ENCODE assay signal across 16 cellular contexts in genomic region chr11:12537778-12538401, GRCh38.
A peak's percentile ranks its signal among the peaks of the same experiment; 100 is the strongest.
DNase-seq lines count a peak whose midpoint lies in the region; TF ChIP-seq lines count a peak whose summit lies in the region.
"Had no signal": no experiment of that assay in that cellular context is flagged by ENCODE, and none has a peak within 500 bp of the region (broad histone marks: within the 10 kb centered on the region; RNA-seq: fewer than 3 reads in every experiment).

No MANE protein-coding gene starts in this region.

- no peak overlapping the region for H3K4me3 ChIP-seq in fibroblast of mammary gland (ENCODE audit: control insufficient read depth, low read depth, low read length)

- H3K9me3 Mint-ChIP-seq in MCF 10A (ENCODE audit: unreplicated experiment): no peaks in the 10 kb centered on the region
- H3K9me3 Mint-ChIP-seq: activated naive CD8-positive, alpha-beta T cell treated with anti-CD3 and anti-CD28 coated beads, Interleukin-2, amount 50 U/mL, for 24 hours; activated T-helper 17 cell treated with anti-CD3 and anti-CD28 coated beads, Interleukin-2, amount 50 U/mL, for 72 hours; stimulated activated naive CD8-positive, alpha-beta T cell treated with anti-CD3 and anti-CD28 coated beads, Interleukin-15, amount 100 ng/mL, for 72 hours had no signal

- peaks cover 35% of the 10 kb centered on the region for H3K4me1 Mint-ChIP-seq in MCF 10A (ENCODE audit: insufficient read depth, unreplicated experiment)
- H3K4me1 Mint-ChIP-seq: activated naive CD8-positive, alpha-beta T cell treated with anti-CD3 and anti-CD28 coated beads, Interleukin-2, amount 50 U/mL, for 24 hours; activated T-helper 17 cell treated with anti-CD3 and anti-CD28 coated beads, Interleukin-2, amount 50 U/mL, for 72 hours; stimulated activated naive CD8-positive, alpha-beta T cell treated with anti-CD3 and anti-CD28 coated beads, Interleukin-15, amount 100 ng/mL, for 72 hours had no signal

- H3K27me3 Mint-ChIP-seq in MCF 10A (ENCODE audit: insufficient read depth, unreplicated experiment): no peaks in the 10 kb centered on the region

- TF ChIP-seq CTCF in C4-2B (conservative IDR thresholded peaks at IDR 0.05): no peak
- TF ChIP-seq CTCF in fibroblast of mammary gland (conservative IDR thresholded peaks at IDR 0.05; ENCODE audit: control insufficient read depth, insufficient read depth, low read depth, low read length): no peak
- TF ChIP-seq CTCF in MCF 10A (IDR thresholded peaks at IDR 0.05; ENCODE audit: unreplicated experiment): no peak

- no peak overlapping the region for H3K4me3 Mint-ChIP-seq in MCF 10A (ENCODE audit: unreplicated experiment)
- H3K4me3 Mint-ChIP-seq: activated naive CD8-positive, alpha-beta T cell treated with anti-CD3 and anti-CD28 coated beads, Interleukin-2, amount 50 U/mL, for 24 hours; activated T-helper 17 cell treated with anti-CD3 and anti-CD28 coated beads, Interleukin-2, amount 50 U/mL, for 72 hours; stimulated activated naive CD8-positive, alpha-beta T cell treated with anti-CD3 and anti-CD28 coated beads, Interleukin-15, amount 100 ng/mL, for 72 hours had no signal

- TF ChIP-seq POLR2A in erythroblast (IDR thresholded peaks at IDR 0.05; ENCODE audit: low read length): no peak

- peak overlapping the region; percentile 17; the same call in 1 of the 2 replicates for H3K27ac ChIP-seq in C4-2B

- H3K36me3 Mint-ChIP-seq in MCF 10A (ENCODE audit: insufficient read depth, unreplicated experiment): no peaks in the 10 kb centered on the region

- no TSS peak for BruUV-seq in MCF 10A (replicated peaks; lab: Mats Ljungman, UMichigan)

- POLR2A ChIA-PET in MCF 10A (lab: Yijun Ruan, JAX): no interaction called here

- intact Hi-C loops in MCF 10A (cut with micrococcal nuclease): loop anchor here (5.0 kb wide), 1 partner anchor 264 kb away; no protein-coding TSS in a partner anchor

- DNase-seq in NCI-H2029 treated with DMSO at 0.1 percent for 48 hours (lab: John Stamatoyannopoulos, UW): peak; percentile 48
- DNase-seq in fibroblast of mammary gland (ENCODE audit: low read depth): peak; percentile 76
- peak; percentile 35 for DNase-seq in retina
- DNase-seq in CD1c-positive myeloid dendritic cell (ENCODE audit: extremely low spot score): no peak
- no peak for DNase-seq in erythroblast (lab: John Stamatoyannopoulos, UW)
- no peak for DNase-seq in MCF 10A (ENCODE audit: unreplicated experiment)
- no peak for DNase-seq in iPS-NIHi11 (ENCODE audit: low spot score)
- DNase-seq: activated naive CD8-positive, alpha-beta T cell treated with anti-CD3 and anti-CD28 coated beads, Interleukin-2, amount 50 U/mL, for 24 hours; Caco-2; Karpas-422; kidney; midbrain; NCI-H146; stimulated activated naive CD8-positive, alpha-beta T cell treated with anti-CD3 and anti-CD28 coated beads, Interleukin-15, amount 100 ng/mL, for 72 hours had no signal

- H3K27ac Mint-ChIP-seq in MCF 10A (ENCODE audit: low read depth, unreplicated experiment): no peak overlapping the region
- H3K27ac Mint-ChIP-seq: activated naive CD8-positive, alpha-beta T cell treated with anti-CD3 and anti-CD28 coated beads, Interleukin-2, amount 50 U/mL, for 24 hours; activated T-helper 17 cell treated with anti-CD3 and anti-CD28 coated beads, Interleukin-2, amount 50 U/mL, for 72 hours had no signal

- CTCF ChIA-PET in MCF 10A (lab: Yijun Ruan, JAX): interaction anchor here (1.0 to 1.1 kb wide), 2 partner anchors 21 to 351 kb away, joined by 3 read pairs; no protein-coding TSS in a partner anchor

Comparison
In these comparisons a context has a peak if more than half of its experiments do, and no peak if none do; other contexts are left out.
1. DNase-seq: peak in NCI-H2029 treated with DMSO at 0.1 percent for 48 hours (single experiment), fibroblast of mammary gland (single experiment) and retina (single experiment); none in CD1c-positive myeloid dendritic cell (single experiment), erythroblast (0 of 2), MCF 10A (single experiment) and iPS-NIHi11 (single experiment).